In the genomic region with DNA sequence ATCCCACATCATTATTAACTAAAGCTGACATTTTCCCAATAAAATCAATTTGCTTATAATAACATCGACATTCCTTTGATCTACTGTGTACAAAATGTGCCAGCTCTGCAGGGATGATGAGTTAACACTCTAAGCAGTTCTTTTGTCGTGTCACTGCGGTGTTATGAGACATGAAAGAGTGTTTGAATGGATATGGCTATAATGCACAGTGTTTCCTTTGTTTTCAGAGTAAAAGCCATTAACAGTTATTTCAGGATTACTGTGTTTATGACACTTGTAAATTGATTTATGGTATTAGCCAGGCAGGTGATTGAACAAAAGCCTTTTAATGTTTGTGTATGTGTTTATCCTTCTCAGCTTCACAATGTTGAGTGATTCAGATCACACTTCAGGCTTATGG, we compare ENCODE assay signal across 19 cellular contexts.
"Had no signal": no experiment of that assay in that cellular context is flagged by ENCODE, and none has a peak within 500 bp of the region (broad histone marks: within the 10 kb centered on the region; RNA-seq: fewer than 3 reads in every experiment).

No MANE protein-coding gene starts in this region.

- H3K27me3 ChIP-seq: right lobe of liver, transverse colon had no signal

- H3K9me3 ChIP-seq: esophagus squamous epithelium, psoas muscle, right lobe of liver, transverse colon had no signal

- H3K36me3 ChIP-seq: esophagus squamous epithelium, right lobe of liver, spleen, transverse colon had no signal

- H3K4me3 ChIP-seq: esophagus squamous epithelium, psoas muscle, right lobe of liver, spleen, transverse colon had no signal

- H3K27ac ChIP-seq: esophagus squamous epithelium, psoas muscle, right lobe of liver, spleen, transverse colon had no signal

- ATAC-seq: activated CD8-positive, alpha-beta T cell treated with anti-CD3 and anti-CD28 coated beads for 36 hours; activated T-cell treated with anti-CD3 and anti-CD28 coated beads, Interleukin-2, amount 50 U/mL, for 72 hours; left lobe of liver; naive thymus-derived CD8-positive, alpha-beta T cell; psoas muscle; right lobe of liver had no signal

- DNase-seq: activated CD4-positive, alpha-beta T cell treated with anti-CD3 and anti-CD28 coated beads for 4 hours; activated CD8-positive, alpha-beta memory T cell treated with anti-CD3 and anti-CD28 coated beads, Interleukin-2, amount 50 U/mL, for 4 hours; activated CD8-positive, alpha-beta T cell treated with anti-CD3 and anti-CD28 coated beads for 36 hours; activated gamma-delta T cell treated with Interleukin-2 at 50 U/mL for 16 hours; activated naive CD8-positive, alpha-beta T cell treated with anti-CD3 and anti-CD28 coated beads, Interleukin-2, amount 10 ng/mL, durations not matched to agents 7 days and 5 days; activated T-cell treated with anti-CD3 and anti-CD28 coated beads, Interleukin-2, amount 50 U/mL, for 72 hours; aorta; esophagus squamous epithelium; foreskin fibroblast; head of caudate nucleus; mammary epithelial cell; naive thymus-derived CD8-positive, alpha-beta T cell; psoas muscle; right lobe of liver; spleen; stimulated activated naive CD4-positive, alpha-beta T cell; substantia nigra; transverse colon had no signal

- H3K4me1 ChIP-seq: esophagus squamous epithelium, psoas muscle, right lobe of liver, spleen, transverse colon had no signal
